In the genomic region with DNA sequence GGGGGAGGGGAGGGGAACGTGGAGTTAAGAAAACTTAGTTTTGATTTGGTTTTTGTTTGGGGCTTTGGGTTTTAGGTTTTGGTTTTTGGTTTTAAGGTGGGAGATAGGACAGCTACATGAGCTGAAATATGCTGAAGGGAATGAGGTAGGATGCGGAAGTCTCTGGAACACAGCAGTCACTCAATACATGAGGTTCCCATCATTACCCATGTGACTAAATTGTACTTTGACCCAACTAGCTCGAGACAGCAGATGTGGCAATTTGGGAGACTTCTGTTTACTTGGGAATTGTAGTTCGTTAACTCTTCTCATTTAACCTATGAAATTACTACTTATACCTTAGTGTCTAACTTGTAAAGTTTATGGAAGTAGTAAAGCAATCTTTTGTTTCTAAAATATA, we compare ENCODE assay signal across 20 cellular contexts.
DNase-seq lines count a peak whose midpoint lies in the region; ATAC-seq, FAIRE-seq and TF ChIP-seq lines count a peak whose summit lies in the region.
"Had no signal": no experiment of that assay in that cellular context is flagged by ENCODE, and none has a peak within 500 bp of the region (broad histone marks: within the 10 kb centered on the region; RNA-seq: fewer than 3 reads in every experiment).

No MANE protein-coding gene starts in this region.

- BruUV-seq in IMR-90 (replicated peaks; lab: Mats Ljungman, UMichigan), result no TSS peak
- no TSS peak for BruUV-seq in Caco-2 (replicated peaks; lab: Mats Ljungman, UMichigan)

- dilution Hi-C loops in IMR-90 (cut with HindIII; ENCODE audit: low sequenced_read_pairs, unreplicated experiment), result no loop called here

- H3K27ac Mint-ChIP-seq in Caco-2 (ENCODE audit: unreplicated experiment), result no peak overlapping the region
- H3K27ac Mint-ChIP-seq: CD4-positive, CD25-positive, alpha-beta regulatory T cell had no signal

- H3K4me3 Mint-ChIP-seq in Caco-2 (ENCODE audit: unreplicated experiment), result no peak overlapping the region
- H3K4me3 Mint-ChIP-seq: CD4-positive, CD25-positive, alpha-beta regulatory T cell had no signal

- H3K79me1 ChIP-seq in IMR-90 (ENCODE audit: low read depth in 1 of 2, low read length in 2 of 2), result no peaks in the 10 kb centered on the region

- TF ChIP-seq RAD21 in IMR-90 (IDR thresholded peaks at IDR 0.05; ENCODE audit: low read length), result no peak

- H3K23ac ChIP-seq in IMR-90 (ENCODE audit: low read depth, low read length), result no peak overlapping the region

- H2BK5ac ChIP-seq in IMR-90 (ENCODE audit: low read depth, low read length, poor library complexity, severe bottlenecking), result no peak overlapping the region

- H3K79me2 ChIP-seq in hepatocyte, result no peaks in the 10 kb centered on the region

- no peak overlapping the region for H3K56ac ChIP-seq in IMR-90 (ENCODE audit: extremely low read depth, insufficient read depth, low read length)

- H3K27me3 Mint-ChIP-seq in Caco-2 (ENCODE audit: insufficient read depth, unreplicated experiment), result no peaks in the 10 kb centered on the region
- H3K27me3 Mint-ChIP-seq: CD4-positive, CD25-positive, alpha-beta regulatory T cell had no signal

- no peak overlapping the region for H3K18ac ChIP-seq in IMR-90 (ENCODE audit: low read depth, low read length)

- intact Hi-C loops in IMR-90 (cut with micrococcal nuclease) (no loop called here), Caco-2 (cut with micrococcal nuclease; ENCODE audit: unreplicated experiment) (no loop called here)

- no CpG with 5 or more reads among the region's 4 CpGs for WGBS in IMR-90 (ENCODE audit: extremely low coverage in 2 of 2, insufficient read length in 1 of 2), 2 experiments
- WGBS in hepatocyte (ENCODE audit: low lambda C conversion rate, missing lambda C conversion rate), result 72% methylated on average over 3 of the region's 4 CpGs
- 14 to 57% (median 28%) methylated on average over 4 of the region's 4 CpGs for WGBS in small intestine, 3 donors

- H4K5ac ChIP-seq in IMR-90 (ENCODE audit: low read depth, low read length), result no peak overlapping the region

- H3K4me3 ChIP-seq in IMR-90 (ENCODE audit: insufficient read depth, low read depth, low read length) (no peak overlapping the region), hepatocyte (no peak overlapping the region), small intestine (ENCODE audit: low read depth in 1 of 2, low read length in 2 of 2) (no peak overlapping the region), Caco-2 (ENCODE audit: low read depth, low read length) (no peak overlapping the region)

- H3K36me3 Mint-ChIP-seq in Caco-2 (ENCODE audit: insufficient read depth, unreplicated experiment), result no peaks in the 10 kb centered on the region
- H3K36me3 Mint-ChIP-seq: CD4-positive, CD25-positive, alpha-beta regulatory T cell had no signal

- no peaks in the 10 kb centered on the region for H3K9me2 ChIP-seq in hepatocyte (replicated peaks; ENCODE audit: insufficient read depth)

- no peak overlapping the region for H3K14ac ChIP-seq in IMR-90 (replicated peaks; ENCODE audit: low read depth, low read length)

- H3K27me3 ChIP-seq in IMR-90 (ENCODE audit: control insufficient read depth, insufficient read depth, low read length) (no peaks in the 10 kb centered on the region), hepatocyte (no peaks in the 10 kb centered on the region), small intestine (ENCODE audit: control insufficient read depth in 2 of 2, insufficient read depth in 2 of 2, low read length in 2 of 2) (no peaks in the 10 kb centered on the region), Caco-2 (replicated peaks; ENCODE audit: control insufficient read depth, insufficient read depth, low read length) (no peaks in the 10 kb centered on the region)
- H3K27me3 ChIP-seq: BE2C had no signal

- H2BK20ac ChIP-seq in IMR-90 (ENCODE audit: low read depth, low read length), result no peak overlapping the region; the same call in 1 of the 2 replicates

- H4K8ac ChIP-seq in IMR-90 (ENCODE audit: low read depth in 2 of 2, low read length in 2 of 2), result no peak overlapping the region

- in situ Hi-C loops in IMR-90 (cut with MboI; ENCODE audit: low sequenced_read_pairs), result no loop called here

- no peaks in the 10 kb centered on the region for H4K20me1 ChIP-seq in IMR-90 (ENCODE audit: insufficient read depth, low read length)
- no peaks in the 10 kb centered on the region for H4K20me1 ChIP-seq in hepatocyte (ENCODE audit: insufficient read depth, poor library complexity, severe bottlenecking)

- H4K91ac ChIP-seq in IMR-90 (ENCODE audit: insufficient read depth, low read depth, low read length), result no peak overlapping the region

- H2AFZ ChIP-seq in IMR-90 (replicated peaks; ENCODE audit: low read length, poor library complexity), result no peak overlapping the region
- H2AFZ ChIP-seq in hepatocyte, result no peak overlapping the region

- peak overlapping the region; percentile 26; the same call in 1 of the 2 replicates for H2BK120ac ChIP-seq in IMR-90 (ENCODE audit: low read depth, low read length)

- H2AK5ac ChIP-seq in IMR-90 (ENCODE audit: low read depth, low read length), result peak overlapping the region; percentile 49; the same call in 1 of the 2 replicates

- POLR2A ChIA-PET in IMR-90 (lab: Charles Lee; ENCODE audit: unreplicated experiment) (no interaction called here), Caco-2 (lab: Charles Lee) (interaction anchor here (0.6 kb wide), 1 partner anchor 17 kb away, joined by 5 read pairs; no protein-coding TSS in a partner anchor)

- peaks cover 13% of the 10 kb centered on the region for H3K9me1 ChIP-seq in IMR-90 (ENCODE audit: insufficient read depth, low read length)

- H3K36me3 ChIP-seq in IMR-90 (ENCODE audit: control insufficient read depth, insufficient read depth, low read length), result no peaks in the 10 kb centered on the region
- H3K36me3 ChIP-seq in hepatocyte (replicated peaks; ENCODE audit: insufficient read depth, low read depth), result no peaks in the 10 kb centered on the region
- H3K36me3 ChIP-seq in small intestine (ENCODE audit: control insufficient read depth in 2 of 2, insufficient read depth in 2 of 2, low read length in 2 of 2), result no peaks in the 10 kb centered on the region
- H3K36me3 ChIP-seq in Caco-2 (ENCODE audit: control insufficient read depth, insufficient read depth, low read length), result no peaks in the 10 kb centered on the region
- H3K36me3 ChIP-seq: BE2C had no signal

- H3K9ac ChIP-seq in IMR-90 (ENCODE audit: low read depth, low read length), result no peak overlapping the region

- no peak for FAIRE-seq in small intestine (lab: Jason Lieb, UNC)
- FAIRE-seq: GM19239, H1 had no signal

- CTCF ChIA-PET in IMR-90 (lab: Yijun Ruan, JAX), result no interaction called here
- CTCF ChIA-PET in Caco-2 (lab: Charles Lee), result no interaction called here

- TF ChIP-seq CTCF in IMR-90 (conservative IDR thresholded peaks at IDR 0.05; ENCODE audit: low read depth, low read length), result no peak
- TF ChIP-seq CTCF in hepatocyte (IDR thresholded peaks at IDR 0.05; ENCODE audit: poor library complexity), result no peak
- no peak for TF ChIP-seq CTCF in Caco-2 (IDR thresholded peaks at IDR 0.05; ENCODE audit: insufficient read depth in 1 of 2, low read depth in 1 of 2, low read length in 1 of 2, severe bottlenecking in 1 of 2, unreplicated experiment in 1 of 2)

- no peaks in the 10 kb centered on the region for H3K9me3 Mint-ChIP-seq in Caco-2 (ENCODE audit: unreplicated experiment)

- DNase-seq in IMR-90 (no peak), hepatocyte (ENCODE audit: low spot score) (peak; percentile 56), mucosa of gallbladder (ENCODE audit: low spot score) (peak; percentile 57), small intestine (peak; percentile 88), cerebellar nuclear complex (lab: John Stamatoyannopoulos, UW) (no peak), NCI-H524 (lab: John Stamatoyannopoulos, UW) (no peak), Caco-2 (no peak)
- DNase-seq in stimulated activated CD4-positive, alpha-beta T cell treated with anti-CD3 and anti-CD28 coated beads, Interleukin-15, amount 100 ng/mL, for 24 hours, result no peak
- DNase-seq: BE2C; CD4-positive, CD25-positive, alpha-beta regulatory T cell; DMS79; Kasumi-1; NCI-H1417; NCI-H187; NCI-H748 treated with DMSO at 0.1 percent for 48 hours; SIG-M5 had no signal

- TF ChIP-seq POLR2A in IMR-90 (IDR thresholded peaks at IDR 0.05; ENCODE audit: low read depth, low read length), result no peak

- H3K27ac ChIP-seq in IMR-90 (ENCODE audit: insufficient read depth, low read length), result no peak overlapping the region
- peak overlapping the region; percentile 71 for H3K27ac ChIP-seq in hepatocyte
- no peak overlapping the region for H3K27ac ChIP-seq in small intestine (ENCODE audit: low read depth in 1 of 2, low read length in 1 of 2)

- 0 out of 2 replicates have a peak overlapping the region, but pooled peaks have one; percentile 10 for H3K4ac ChIP-seq in IMR-90 (ENCODE audit: low read depth, low read length)

- H3K4me2 ChIP-seq in IMR-90 (ENCODE audit: low read depth, low read length) (no peak overlapping the region), hepatocyte (no peak overlapping the region)

- no peak overlapping the region for H2AK9ac ChIP-seq in IMR-90 (replicated peaks; ENCODE audit: low read depth, low read length, poor library complexity)

- ATAC-seq in IMR-90 (ENCODE audit: low read depth), result no peak
- ATAC-seq: HCT116, Panc1 had no signal

- no peaks in the 10 kb centered on the region for H3K9me3 ChIP-seq in IMR-90 (ENCODE audit: control insufficient read depth, insufficient read depth, low read length)
- no peaks in the 10 kb centered on the region for H3K9me3 ChIP-seq in hepatocyte (ENCODE audit: low read depth)
- no peaks in the 10 kb centered on the region for H3K9me3 ChIP-seq in small intestine (ENCODE audit: control insufficient read depth, low read depth)
- no peaks in the 10 kb centered on the region for H3K9me3 ChIP-seq in Caco-2
- H3K9me3 ChIP-seq: BE2C had no signal

- no peaks in the 10 kb centered on the region for H3K4me1 Mint-ChIP-seq in Caco-2 (ENCODE audit: low read depth, unreplicated experiment)
- H3K4me1 Mint-ChIP-seq: CD4-positive, CD25-positive, alpha-beta regulatory T cell had no signal

- H2BK15ac ChIP-seq in IMR-90 (ENCODE audit: low read depth, low read length), result no peak overlapping the region; the same call in 2 of the 3 replicates

- peaks cover 17% of the 10 kb centered on the region for H3K4me1 ChIP-seq in IMR-90 (ENCODE audit: control insufficient read depth, insufficient read depth, low read length)
- H3K4me1 ChIP-seq in hepatocyte (ENCODE audit: insufficient read depth), result peaks cover 12% of the 10 kb centered on the region
- no peaks in the 10 kb centered on the region for H3K4me1 ChIP-seq in small intestine (ENCODE audit: control insufficient read depth in 2 of 2, insufficient read depth in 1 of 2, low read depth in 1 of 2, low read length in 1 of 2)
- H3K4me1 ChIP-seq in Caco-2, result no peaks in the 10 kb centered on the region
- H3K4me1 ChIP-seq: BE2C had no signal

TF ChIP-seq in IMR-90, 13 proteins besides CTCF, POLR2A, EP300 and RAD21 (continues in another document):
- TF ChIP-seq RFX5 (IDR thresholded peaks at IDR 0.05; ENCODE audit: low read depth, low read length) (no peak), MXI1 (IDR thresholded peaks at IDR 0.05; ENCODE audit: borderline replicate concordance, low read depth, low read length) (no peak)

Comparison
In these comparisons a context has a peak if more than half of its experiments do, and no peak if none do; other contexts are left out.
1. DNase-seq: peak in hepatocyte (single experiment), mucosa of gallbladder (single experiment) and small intestine (single experiment); none in IMR-90 (single experiment), cerebellar nuclear complex (0 of 2), NCI-H524 (0 of 2), Caco-2 (0 of 2) and stimulated activated CD4-positive, alpha-beta T cell treated with anti-CD3 and anti-CD28 coated beads, Interleukin-15, amount 100 ng/mL, for 24 hours (single experiment).